ENCODE assay signal across 9 cellular contexts in the genomic region with DNA sequence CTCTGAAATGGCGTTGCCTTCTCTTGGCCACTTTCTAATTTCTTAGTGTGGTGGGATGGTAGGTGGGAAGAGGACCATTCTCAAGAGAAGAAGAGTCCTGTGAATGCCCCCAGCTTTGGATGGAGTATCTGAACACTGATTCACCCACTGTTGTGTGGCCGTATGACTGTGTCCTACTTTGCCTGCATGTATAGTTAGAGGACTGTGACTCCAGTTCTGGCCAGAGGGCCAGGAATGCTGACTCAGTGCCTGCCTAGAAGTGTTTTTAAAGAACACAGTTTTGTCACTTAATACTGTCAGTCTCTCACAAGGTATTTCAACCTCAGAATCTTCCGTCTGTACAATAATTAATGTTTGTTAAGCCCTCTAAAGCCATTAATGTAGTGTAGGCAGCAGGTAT. TPM values are rescaled to one million over a fixed set of nuclear protein-coding genes. Genes with fewer than 3 reads are reported as not detected.
DNase-seq lines count a peak whose midpoint lies in the region; ATAC-seq and TF ChIP-seq lines count a peak whose summit lies in the region.
"Had no signal": no experiment of that assay in that cellular context is flagged by ENCODE, and none has a peak within 500 bp of the region (broad histone marks: within the 10 kb centered on the region; RNA-seq: fewer than 3 reads in every experiment).

No MANE protein-coding gene starts in this region.

- H3K4me3 ChIP-seq in Caco-2 (ENCODE audit: low read depth, low read length) (no peak overlapping the region), NT2/D1 (ENCODE audit: insufficient read length, low read depth) (no peak overlapping the region), neural cell (ENCODE audit: low read length) (peak overlapping the region; percentile 94), SJCRH30 (no peak overlapping the region)
- H3K4me3 ChIP-seq: testis had no signal

- peaks cover 28% of the 10 kb centered on the region for H3K79me2 ChIP-seq in neural cell (replicated peaks; ENCODE audit: insufficient read depth, low read length)

- H3K4me2 ChIP-seq in neural cell (ENCODE audit: low read length) = no peak overlapping the region

- H3F3A ChIP-seq in neural cell (ENCODE audit: insufficient read depth, low read length, poor library complexity, severe bottlenecking) = no peaks in the 10 kb centered on the region

- no peak for TF ChIP-seq RAD21 in neural cell (conservative IDR thresholded peaks at IDR 0.05)

- H3K9me3 Mint-ChIP-seq in Caco-2 (ENCODE audit: unreplicated experiment) = no peaks in the 10 kb centered on the region
- no peaks in the 10 kb centered on the region for H3K9me3 Mint-ChIP-seq in effector memory CD8-positive, alpha-beta T cell

- POLR2A ChIA-PET in Caco-2 (lab: Charles Lee) = no interaction called here

- H3K4me1 ChIP-seq in Caco-2 = peaks cover 15% of the 10 kb centered on the region
- peaks cover 3% of the 10 kb centered on the region for H3K4me1 ChIP-seq in NT2/D1 (ENCODE audit: insufficient read depth, insufficient read length)
- H3K4me1 ChIP-seq in SJCRH30 = peaks cover 5% of the 10 kb centered on the region; the same call in 1 of the 2 replicates

- H2AFZ ChIP-seq in neural cell (ENCODE audit: low read depth, low read length) = no peak overlapping the region

- BruUV-seq in Caco-2 (replicated peaks; lab: Mats Ljungman, UMichigan) = no TSS peak

- H3K36me3 ChIP-seq in Caco-2 (ENCODE audit: control insufficient read depth, insufficient read depth, low read length) = peaks cover 6% of the 10 kb centered on the region
- peaks cover 64% of the 10 kb centered on the region for H3K36me3 ChIP-seq in NT2/D1 (ENCODE audit: insufficient read depth, insufficient read length, low read length)
- peaks cover 8% of the 10 kb centered on the region for H3K36me3 ChIP-seq in neural cell (ENCODE audit: insufficient read depth, low read length)
- peaks cover 55% of the 10 kb centered on the region for H3K36me3 ChIP-seq in SJCRH30

- H3K9ac ChIP-seq in NT2/D1 (ENCODE audit: insufficient read length, low read depth) (peak overlapping the region; percentile 7), neural cell (ENCODE audit: low read length) (no peak overlapping the region)

- H3K27me3 Mint-ChIP-seq in Caco-2 (ENCODE audit: insufficient read depth, unreplicated experiment) = no peaks in the 10 kb centered on the region
- no peaks in the 10 kb centered on the region for H3K27me3 Mint-ChIP-seq in effector memory CD8-positive, alpha-beta T cell

- TF ChIP-seq CTCF in Caco-2 (IDR thresholded peaks at IDR 0.05; ENCODE audit: insufficient read depth in 1 of 2, low read depth in 1 of 2, low read length in 1 of 2, severe bottlenecking in 1 of 2, unreplicated experiment in 1 of 2) = no peak
- no peak for TF ChIP-seq CTCF in neural cell (IDR thresholded peaks at IDR 0.05; ENCODE audit: poor library complexity, severe bottlenecking)

- H3K27ac ChIP-seq in neural cell (ENCODE audit: low read length) (no peak overlapping the region), SJCRH30 (no peak overlapping the region)
- H3K27ac ChIP-seq: testis had no signal

- DNase-seq in Caco-2 (no peak), NT2/D1 (ENCODE audit: low read depth, low spot score) (no peak), D341Med (ENCODE audit: low spot score) (no peak), SJCRH30 (no peak), globus pallidus (ENCODE audit: low spot score) (no peak)
- DNase-seq in effector memory CD8-positive, alpha-beta T cell = no peak
- no peak for DNase-seq in stimulated activated CD4-positive, alpha-beta T cell treated with anti-CD3 and anti-CD28 coated beads, Interleukin-4, amount 100 ng/mL, for 24 hours
- DNase-seq: testis had no signal

- CTCF ChIA-PET in Caco-2 (lab: Charles Lee) = no interaction called here

- no peak overlapping the region for H3K27ac Mint-ChIP-seq in Caco-2 (ENCODE audit: unreplicated experiment)
- peak overlapping the region; percentile 94 to 97 for H3K27ac Mint-ChIP-seq in effector memory CD8-positive, alpha-beta T cell

- intact Hi-C loops in Caco-2 (cut with micrococcal nuclease; ENCODE audit: unreplicated experiment) = no loop called here

- H3K36me3 Mint-ChIP-seq in Caco-2 (ENCODE audit: insufficient read depth, unreplicated experiment) = peaks cover 58% of the 10 kb centered on the region
- peaks cover 62% of the 10 kb centered on the region for H3K36me3 Mint-ChIP-seq in effector memory CD8-positive, alpha-beta T cell (ENCODE audit: insufficient read depth)

- no peaks in the 10 kb centered on the region for H3K9me2 ChIP-seq in neural cell (ENCODE audit: insufficient read depth, low read length)

- H3K27me3 ChIP-seq in Caco-2 (replicated peaks; ENCODE audit: control insufficient read depth, insufficient read depth, low read length) = no peaks in the 10 kb centered on the region
- H3K27me3 ChIP-seq in NT2/D1 (ENCODE audit: insufficient read depth, insufficient read length) = no peaks in the 10 kb centered on the region
- no peaks in the 10 kb centered on the region for H3K27me3 ChIP-seq in neural cell (ENCODE audit: insufficient read depth, low read depth, low read length)
- no peaks in the 10 kb centered on the region for H3K27me3 ChIP-seq in SJCRH30
- H3K27me3 ChIP-seq: testis had no signal

- no peak for TF ChIP-seq EP300 in neural cell (conservative IDR thresholded peaks at IDR 0.05; ENCODE audit: poor library complexity, severe bottlenecking)

- H3K4me3 Mint-ChIP-seq in Caco-2 (ENCODE audit: unreplicated experiment) = peak overlapping the region; percentile 97
- peak overlapping the region; percentile 94 to 98 for H3K4me3 Mint-ChIP-seq in effector memory CD8-positive, alpha-beta T cell

- ATAC-seq in effector memory CD8-positive, alpha-beta T cell (replicated peaks) = no peak

- peaks cover 28% of the 10 kb centered on the region for H3K4me1 Mint-ChIP-seq in Caco-2 (ENCODE audit: low read depth, unreplicated experiment)
- H3K4me1 Mint-ChIP-seq in effector memory CD8-positive, alpha-beta T cell (ENCODE audit: low read depth in 2 of 2) = peaks cover 42 to 45% of the 10 kb centered on the region in 2 donors

- H3K9me3 ChIP-seq in Caco-2 = no peaks in the 10 kb centered on the region
- H3K9me3 ChIP-seq in NT2/D1 (ENCODE audit: insufficient read depth, low read length) = no peaks in the 10 kb centered on the region
- no peaks in the 10 kb centered on the region for H3K9me3 ChIP-seq in neural cell (ENCODE audit: low read length)
- no peaks in the 10 kb centered on the region for H3K9me3 ChIP-seq in SJCRH30 (replicated peaks)
- H3K9me3 ChIP-seq: testis had no signal

- H4K20me1 ChIP-seq in neural cell (ENCODE audit: insufficient read depth) = no peaks in the 10 kb centered on the region

TF ChIP-seq in neural cell, 6 proteins besides CTCF, POLR2A, EP300 and RAD21:
- no peak for TF ChIP-seq TAF1 (IDR thresholded peaks at IDR 0.05; ENCODE audit: low read depth)
- no peak for TF ChIP-seq MXI1 (conservative IDR thresholded peaks at IDR 0.05; ENCODE audit: poor library complexity, severe bottlenecking)
- no peak for TF ChIP-seq POLR2AphosphoS5 (IDR thresholded peaks at IDR 0.05)
- TF ChIP-seq, protein P1, sequence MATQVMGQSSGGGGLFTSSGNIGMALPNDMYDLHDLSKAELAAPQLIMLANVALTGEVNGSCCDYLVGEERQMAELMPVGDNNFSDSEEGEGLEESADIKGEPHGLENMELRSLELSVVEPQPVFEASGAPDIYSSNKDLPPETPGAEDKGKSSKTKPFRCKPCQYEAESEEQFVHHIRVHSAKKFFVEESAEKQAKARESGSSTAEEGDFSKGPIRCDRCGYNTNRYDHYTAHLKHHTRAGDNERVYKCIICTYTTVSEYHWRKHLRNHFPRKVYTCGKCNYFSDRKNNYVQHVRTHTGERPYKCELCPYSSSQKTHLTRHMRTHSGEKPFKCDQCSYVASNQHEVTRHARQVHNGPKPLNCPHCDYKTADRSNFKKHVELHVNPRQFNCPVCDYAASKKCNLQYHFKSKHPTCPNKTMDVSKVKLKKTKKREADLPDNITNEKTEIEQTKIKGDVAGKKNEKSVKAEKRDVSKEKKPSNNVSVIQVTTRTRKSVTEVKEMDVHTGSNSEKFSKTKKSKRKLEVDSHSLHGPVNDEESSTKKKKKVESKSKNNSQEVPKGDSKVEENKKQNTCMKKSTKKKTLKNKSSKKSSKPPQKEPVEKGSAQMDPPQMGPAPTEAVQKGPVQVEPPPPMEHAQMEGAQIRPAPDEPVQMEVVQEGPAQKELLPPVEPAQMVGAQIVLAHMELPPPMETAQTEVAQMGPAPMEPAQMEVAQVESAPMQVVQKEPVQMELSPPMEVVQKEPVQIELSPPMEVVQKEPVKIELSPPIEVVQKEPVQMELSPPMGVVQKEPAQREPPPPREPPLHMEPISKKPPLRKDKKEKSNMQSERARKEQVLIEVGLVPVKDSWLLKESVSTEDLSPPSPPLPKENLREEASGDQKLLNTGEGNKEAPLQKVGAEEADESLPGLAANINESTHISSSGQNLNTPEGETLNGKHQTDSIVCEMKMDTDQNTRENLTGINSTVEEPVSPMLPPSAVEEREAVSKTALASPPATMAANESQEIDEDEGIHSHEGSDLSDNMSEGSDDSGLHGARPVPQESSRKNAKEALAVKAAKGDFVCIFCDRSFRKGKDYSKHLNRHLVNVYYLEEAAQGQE (IDR thresholded peaks at IDR 0.05; ENCODE audit: borderline replicate concordance) = no peak
- TF ChIP-seq EZH2 (IDR thresholded peaks at IDR 0.05; ENCODE audit: borderline replicate concordance, insufficient read depth, low read length, poor library complexity, severe bottlenecking) = no peak
- TF ChIP-seq SMC3 (conservative IDR thresholded peaks at IDR 0.05; ENCODE audit: poor library complexity) = no peak

RNA-seq across cellular contexts. Expression of gene SEC61A1, which starts 2.1 kb away (rescaled TPM):
- total RNA-seq in Caco-2 (2022) = 176 and 178 TPM in 2 replicates
- 91.6 and 96.5 TPM in 2 replicates for polyA plus RNA-seq in neural cell
- 113 and 114 TPM in 2 replicates for polyA minus RNA-seq in neural cell
- total RNA-seq in SJCRH30 (2014; rRNA removed; shearing (Covaris generic)) = 148 TPM in 2 replicates
